In genomic region chr3:129424185-129424841, GRCh38 we compare ENCODE assay signal across 9 cellular contexts. TPM values are rescaled to one million over a fixed set of nuclear protein-coding genes. Genes with fewer than 3 reads are reported as not detected.
DNase-seq lines count a peak whose midpoint lies in the region; ATAC-seq and TF ChIP-seq lines count a peak whose summit lies in the region.
"Had no signal": no experiment of that assay in that cellular context is flagged by ENCODE, and none has a peak within 500 bp of the region (broad histone marks: within the 10 kb centered on the region; RNA-seq: fewer than 3 reads in every experiment).

No MANE protein-coding gene starts in this region.

- no peaks in the 10 kb centered on the region for H3K27me3 ChIP-seq in left lung

- peaks cover 0 to 24% of the 10 kb centered on the region in 2 donors for H3K4me1 ChIP-seq in left lung

- DNase-seq in NOMO-1 treated with dmso at 0.1 percent for 144 hours (lab: John Stamatoyannopoulos, UW; ENCODE audit: unreplicated experiment) (peak; percentile 87), left lung (no peak), DMS153 (lab: John Stamatoyannopoulos, UW) (no peak), NCI-H2081 (lab: John Stamatoyannopoulos, UW) (no peak)
- no peak for DNase-seq in effector CD4-positive, alpha-beta T cell
- no peak for DNase-seq in activated effector memory CD4-positive, alpha-beta T cell treated with anti-CD3 and anti-CD28 coated beads, Interleukin-2, amount 50 U/mL, for 16 hours
- DNase-seq: immature natural killer cell had no signal

- H3K9me3 ChIP-seq in left lung: no peaks in the 10 kb centered on the region

- TF ChIP-seq CTCF in left lung (IDR thresholded peaks at IDR 0.05): no peak

- ATAC-seq in GM18511 (IDR thresholded peaks at IDR 0.05; ENCODE audit: unreplicated experiment) (peak; percentile 49), HG02571 (IDR thresholded peaks at IDR 0.05; ENCODE audit: unreplicated experiment) (peak; percentile 69), left lung (peak; percentile 25)

- H3K27ac ChIP-seq in left lung: peak overlapping the region in 1 of 2 donors; percentile 31

- intact Hi-C loops in left lung (cut with DNase I): no loop called here

- H3K4me3 ChIP-seq in left lung: no peak overlapping the region

- no peaks in the 10 kb centered on the region for H3K36me3 ChIP-seq in left lung

RNA-seq across cellular contexts. Expression of gene EFCAB12, which starts 4.1 kb away (rescaled TPM):
- total RNA-seq in left lung: 1 to 10 TPM in 1 of 2 donors, under 1 TPM in 1; 0.47 to 3.5 TPM

RNA-seq across cellular contexts. Expression of gene MBD4, which starts 15.4 kb away (rescaled TPM):
- 10 to 100 TPM; 29.9 to 47.9 TPM for total RNA-seq in left lung

RNA-seq across cellular contexts. Expression of gene IFT122, which starts 15.7 kb away (rescaled TPM):
- total RNA-seq in left lung: 10 to 100 TPM; 21.2 to 35.4 TPM
